In genomic region chr5:138026793-138027192, GRCh38 we compare ENCODE assay signal across 8 cellular contexts. TPM values are rescaled to one million over a fixed set of nuclear protein-coding genes. Genes with fewer than 3 reads are reported as not detected.
"Had no signal": no experiment of that assay in that cellular context is flagged by ENCODE, and none has a peak within 500 bp of the region (broad histone marks: within the 10 kb centered on the region; RNA-seq: fewer than 3 reads in every experiment).

No MANE protein-coding gene starts in this region.

RNA-seq across cellular contexts. Expression of gene WNT8A, which starts 57.0 kb away (rescaled TPM):
- total RNA-seq: MCF 10A, NCI-H460, OCI-LY7, PC-9, Right ventricle myocardium inferior, RPMI7951, SJCRH30, SK-MEL-5 had no signal
